8 cellular contexts compared by ENCODE assay signal in genomic region chr6:42046491-42047219, GRCh38. TPM values are rescaled to one million over a fixed set of nuclear protein-coding genes. Genes with fewer than 3 reads are reported as not detected.
DNase-seq lines count a peak whose midpoint lies in the region; ATAC-seq and TF ChIP-seq lines count a peak whose summit lies in the region.

No MANE protein-coding gene starts in this region.

- H3K9me3 ChIP-seq in right atrium auricular region: no peaks in the 10 kb centered on the region
- no peaks in the 10 kb centered on the region for H3K9me3 ChIP-seq in breast epithelium

- H3K4me1 ChIP-seq in right atrium auricular region (peaks cover 0 to 84% of the 10 kb centered on the region in 2 donors), breast epithelium (peaks cover 6 to 16% of the 10 kb centered on the region in 2 donors)

- H3K4me3 ChIP-seq in right atrium auricular region: peak overlapping the region; percentile 79 to 80
- H3K4me3 ChIP-seq in breast epithelium: peak overlapping the region; percentile 58 to 90 (median 90)

- no peak for TF ChIP-seq CTCF in right atrium auricular region (IDR thresholded peaks at IDR 0.05)
- no peak for TF ChIP-seq CTCF in breast epithelium (IDR thresholded peaks at IDR 0.05)

- H3K27me3 ChIP-seq in right atrium auricular region (no peaks in the 10 kb centered on the region), breast epithelium (no peaks in the 10 kb centered on the region)

- no peak for ATAC-seq in left ventricle myocardium superior
- ATAC-seq in GM18505 (IDR thresholded peaks at IDR 0.05; ENCODE audit: unreplicated experiment): no peak
- ATAC-seq in GM19023 (IDR thresholded peaks at IDR 0.05; ENCODE audit: unreplicated experiment): no peak

- intact Hi-C loops in left ventricle myocardium superior (cut with micrococcal nuclease): loop anchor here (5.0 to 10.0 kb wide), 2 partner anchors 104 to 262 kb away; partner anchors contain the start of genes CCND3, PRICKLE4 and TOMM6
- intact Hi-C loops in breast epithelium (cut with DNase I; ENCODE audit: low total_unique reads): loop anchor here (5.0 to 10.0 kb wide), 2 partner anchors 122 to 264 kb away; partner anchors contain the start of genes BYSL, MED20 and PRICKLE4

- H3K27ac ChIP-seq in right atrium auricular region: peak overlapping the region; percentile 89 to 90
- peak overlapping the region; percentile 82 to 93 for H3K27ac ChIP-seq in breast epithelium

- H3K36me3 ChIP-seq in right atrium auricular region (no peaks in the 10 kb centered on the region), breast epithelium (no peaks in the 10 kb centered on the region)

- TF ChIP-seq POLR2A in breast epithelium (IDR thresholded peaks at IDR 0.05) (no peak), GM18505 (IDR thresholded peaks at IDR 0.05; ENCODE audit: borderline replicate concordance, extremely low read depth, insufficient read depth, insufficient read length) (no peak)

- DNase-seq in right atrium auricular region (ENCODE audit: low spot score) (no peak), left ventricle myocardium superior (no peak), breast epithelium (ENCODE audit: low spot score in 2 of 2) (no peak), myocyte (ENCODE audit: low read depth) (peak; percentile 44), COLO668 (lab: John Stamatoyannopoulos, UW; ENCODE audit: unreplicated experiment) (no peak), NCI-H146 (lab: John Stamatoyannopoulos, UW) (no peak)

RNA-seq across cellular contexts. Expression of gene TAF8, which starts 3.7 kb away (rescaled TPM):
- total RNA-seq in right atrium auricular region: 10 to 100 TPM; 21.9 to 35.8 TPM
- total RNA-seq in left ventricle myocardium superior: 32.2 TPM
- total RNA-seq in breast epithelium: 10 to 100 TPM; 15.7 to 25.4 (median 21.1) TPM
- total RNA-seq in myocyte: 18.9 and 25.1 TPM in 2 replicates
- 10.4 TPM for polyA plus RNA-seq in myocyte (2012)
